Comparison of ENCODE assay signal across 9 cellular contexts in the genomic region with DNA sequence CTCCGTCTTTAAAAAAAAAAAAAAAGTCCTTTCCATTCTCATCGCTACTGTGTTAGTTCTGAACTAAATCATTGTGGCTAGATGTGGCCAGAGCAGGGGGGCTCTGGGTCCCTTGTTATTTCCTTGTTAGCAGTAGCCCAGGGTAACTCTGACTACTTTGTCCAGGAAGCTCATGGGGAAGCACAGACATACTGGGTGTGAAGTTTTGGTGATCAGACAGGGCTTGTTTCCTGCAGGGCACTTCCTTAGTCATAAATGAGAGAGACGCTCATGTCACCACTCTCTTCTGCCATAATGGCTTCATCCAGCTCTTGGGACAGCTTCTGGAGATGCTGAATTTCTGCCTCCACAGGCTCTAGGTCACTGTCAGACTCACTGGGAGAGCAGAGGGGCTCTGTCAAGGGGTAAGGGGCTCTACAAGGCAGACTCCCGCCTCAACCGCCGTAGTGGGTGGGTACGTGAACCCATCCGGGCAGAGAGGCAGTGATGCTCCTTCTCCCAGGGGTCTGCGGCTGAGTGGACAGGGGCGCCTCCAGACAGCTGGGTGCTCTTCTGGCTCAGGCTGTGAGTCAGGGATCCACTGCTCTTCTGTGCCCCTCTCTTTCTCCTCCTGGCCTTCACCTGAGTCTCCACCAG. TPM values are rescaled to one million over a fixed set of nuclear protein-coding genes. Genes with fewer than 3 reads are reported as not detected.
DNase-seq lines count a peak whose midpoint lies in the region; ATAC-seq and TF ChIP-seq lines count a peak whose summit lies in the region.
"Had no signal": no experiment of that assay in that cellular context is flagged by ENCODE, and none has a peak within 500 bp of the region (broad histone marks: within the 10 kb centered on the region; RNA-seq: fewer than 3 reads in every experiment).

No MANE protein-coding gene starts in this region.

- peak overlapping the region; percentile 42; the same call in 1 of the 2 replicates for H3K27ac ChIP-seq in BLaER1
- H3K27ac ChIP-seq in Peyer's patch = peak overlapping the region; percentile 2 to 49 (median 10)
- peak overlapping the region; percentile 45 for H3K27ac ChIP-seq in effector memory CD4-positive, alpha-beta T cell (ENCODE audit: insufficient read depth, low read length, poor library complexity, severe bottlenecking)
- H3K27ac ChIP-seq: epithelial cell of prostate had no signal

- peaks cover 45% of the 10 kb centered on the region for H4K20me1 ChIP-seq in BLaER1

- no peak for TF ChIP-seq CTCF in Peyer's patch (IDR thresholded peaks at IDR 0.05)

- H3K9me3 ChIP-seq in BLaER1 (peaks cover 48% of the 10 kb centered on the region), Peyer's patch (no peaks in the 10 kb centered on the region)
- no peaks in the 10 kb centered on the region for H3K9me3 ChIP-seq in effector memory CD4-positive, alpha-beta T cell (ENCODE audit: control insufficient read depth, low read length)

- peak; percentile 90 for ATAC-seq in GM21447 (IDR thresholded peaks at IDR 0.05; ENCODE audit: unreplicated experiment)

- H3K27me3 ChIP-seq in BLaER1 = no peaks in the 10 kb centered on the region
- H3K27me3 ChIP-seq in Peyer's patch = no peaks in the 10 kb centered on the region
- H3K27me3 ChIP-seq in effector memory CD4-positive, alpha-beta T cell (replicated peaks; ENCODE audit: control insufficient read depth, insufficient read depth, low read length, poor library complexity, severe bottlenecking) = no peaks in the 10 kb centered on the region

- peak in 2 of 3 donors; percentile 48 to 74 for DNase-seq in Peyer's patch
- peak; percentile 49 to 69 (median 63) for DNase-seq in effector memory CD4-positive, alpha-beta T cell
- DNase-seq in HPDE6-E6E7 (ENCODE audit: extremely low spot score) = no peak
- DNase-seq in NCI-H774 (lab: John Stamatoyannopoulos, UW) = no peak
- DNase-seq in NCI-H748 treated with DMSO at 0.1 percent for 48 hours (lab: John Stamatoyannopoulos, UW) = no peak
- DNase-seq in NCI-H1105 (lab: John Stamatoyannopoulos, UW) = no peak

- H3K9ac ChIP-seq in BLaER1 = no peak overlapping the region

- H3K4me2 ChIP-seq in BLaER1 = peak overlapping the region; percentile 47

- no peak for TF ChIP-seq POLR2A in Peyer's patch (IDR thresholded peaks at IDR 0.05)

- H3K4me3 ChIP-seq in BLaER1 (no peak overlapping the region; the same call in 1 of the 2 replicates), Peyer's patch (no peak overlapping the region)
- H3K4me3 ChIP-seq in effector memory CD4-positive, alpha-beta T cell (ENCODE audit: insufficient read depth, low read depth, low read length, poor library complexity, severe bottlenecking) = no peak overlapping the region

- H3K4me1 ChIP-seq in BLaER1 = peaks cover 49% of the 10 kb centered on the region
- peaks cover 0 to 12% (median 2%) of the 10 kb centered on the region in 4 donors for H3K4me1 ChIP-seq in Peyer's patch
- peaks cover 11% of the 10 kb centered on the region for H3K4me1 ChIP-seq in effector memory CD4-positive, alpha-beta T cell (ENCODE audit: control insufficient read depth, insufficient read depth, low read length, poor library complexity, severe bottlenecking)

- peaks cover 53% of the 10 kb centered on the region for H3K36me3 ChIP-seq in BLaER1
- H3K36me3 ChIP-seq in Peyer's patch = no peaks in the 10 kb centered on the region
- no peaks in the 10 kb centered on the region for H3K36me3 ChIP-seq in effector memory CD4-positive, alpha-beta T cell (ENCODE audit: control insufficient read depth, insufficient read depth, low read length)

RNA-seq across cellular contexts. Expression of a gene that starts 12.9 kb away (rescaled TPM):
- total RNA-seq in Peyer's patch = 10 to 100 TPM; 35.7 to 82.5 (median 39.2) TPM

Comparison
In these comparisons a context has a peak if more than half of its experiments do, and no peak if none do; other contexts are left out.
1. DNase-seq: peak in Peyer's patch (2 of 3) and effector memory CD4-positive, alpha-beta T cell (3 of 3); none in HPDE6-E6E7 (single experiment), NCI-H774 (single experiment), NCI-H748 treated with DMSO at 0.1 percent for 48 hours (single experiment) and NCI-H1105 (single experiment).
2. Peak in every context shown above with its lines, with median percentiles within 50 percentile points of each other: H3K27ac ChIP-seq.